Comparison of ENCODE assay signal across 14 cellular contexts in genomic region chr1:223721658-223722606, GRCh38. TPM values are rescaled to one million over a fixed set of nuclear protein-coding genes. Genes with fewer than 3 reads are reported as not detected.
DNase-seq lines count a peak whose midpoint lies in the region; ATAC-seq, FAIRE-seq and TF ChIP-seq lines count a peak whose summit lies in the region.
"Had no signal": no experiment of that assay in that cellular context is flagged by ENCODE, and none has a peak within 500 bp of the region (broad histone marks: within the 10 kb centered on the region; RNA-seq: fewer than 3 reads in every experiment).

No MANE protein-coding gene starts in this region.

- intact Hi-C loops in activated CD8-positive, alpha-beta T cell treated with anti-CD3 and anti-CD28 coated beads for 36 hours (cut with micrococcal nuclease) = no loop called here

- peaks cover 75 to 95% (median 89%) of the 10 kb centered on the region in 3 donors for H3K4me1 Mint-ChIP-seq in CD8-positive, alpha-beta memory T cell
- peaks cover 61% of the 10 kb centered on the region for H3K4me1 Mint-ChIP-seq in activated CD8-positive, alpha-beta T cell treated with anti-CD3 and anti-CD28 coated beads for 36 hours (ENCODE audit: low read depth)
- H3K4me1 Mint-ChIP-seq in neural progenitor cell = peaks cover 20% of the 10 kb centered on the region

- no peaks in the 10 kb centered on the region for H4K20me1 ChIP-seq in neural progenitor cell (ENCODE audit: low read depth)

- no peaks in the 10 kb centered on the region for H3K9me3 Mint-ChIP-seq in CD8-positive, alpha-beta memory T cell
- H3K9me3 Mint-ChIP-seq in activated CD8-positive, alpha-beta T cell treated with anti-CD3 and anti-CD28 coated beads for 36 hours = no peaks in the 10 kb centered on the region
- no peaks in the 10 kb centered on the region for H3K9me3 Mint-ChIP-seq in neural progenitor cell

- no peaks in the 10 kb centered on the region for H3K27me3 Mint-ChIP-seq in CD8-positive, alpha-beta memory T cell
- no peaks in the 10 kb centered on the region for H3K27me3 Mint-ChIP-seq in activated CD8-positive, alpha-beta T cell treated with anti-CD3 and anti-CD28 coated beads for 36 hours
- peaks cover 6% of the 10 kb centered on the region for H3K27me3 Mint-ChIP-seq in neural progenitor cell (ENCODE audit: insufficient read depth, low read depth)

- H3K27me3 ChIP-seq in CD8-positive, alpha-beta memory T cell (ENCODE audit: insufficient read depth, low read length, poor library complexity, severe bottlenecking) = no peaks in the 10 kb centered on the region
- no peaks in the 10 kb centered on the region for H3K27me3 ChIP-seq in neural progenitor cell

- peak overlapping the region in 3 of 7 donors; percentile 25 to 33 (median 32) for H3K4me3 Mint-ChIP-seq in CD8-positive, alpha-beta memory T cell
- no peak overlapping the region for H3K4me3 Mint-ChIP-seq in activated CD8-positive, alpha-beta T cell treated with anti-CD3 and anti-CD28 coated beads for 36 hours
- no peak overlapping the region for H3K4me3 Mint-ChIP-seq in neural progenitor cell

- no peak overlapping the region for H3K4me2 ChIP-seq in neural progenitor cell

- H3K4me3 ChIP-seq in CD8-positive, alpha-beta memory T cell (ENCODE audit: low read length) = no peak overlapping the region
- H3K4me3 ChIP-seq in skin epidermis = no peak overlapping the region
- no peak overlapping the region for H3K4me3 ChIP-seq in neural progenitor cell

- H3K27ac Mint-ChIP-seq in CD8-positive, alpha-beta memory T cell = peak overlapping the region; percentile 21 to 89 (median 83)
- peak overlapping the region; percentile 41 for H3K27ac Mint-ChIP-seq in activated CD8-positive, alpha-beta T cell treated with anti-CD3 and anti-CD28 coated beads for 36 hours
- H3K27ac Mint-ChIP-seq in neural progenitor cell = no peak overlapping the region

- H3F3A ChIP-seq in neural progenitor cell (ENCODE audit: low read depth) = peaks cover 17% of the 10 kb centered on the region

- no peak overlapping the region for H3K9ac ChIP-seq in neural progenitor cell

- ATAC-seq in activated CD8-positive, alpha-beta T cell treated with anti-CD3 and anti-CD28 coated beads for 36 hours = no peak
- no peak for ATAC-seq in HG03342 (IDR thresholded peaks at IDR 0.05; ENCODE audit: unreplicated experiment)

- peaks cover 49% of the 10 kb centered on the region for H3K36me3 ChIP-seq in CD8-positive, alpha-beta memory T cell (ENCODE audit: insufficient read depth, low read length)
- H3K36me3 ChIP-seq in neural progenitor cell = no peaks in the 10 kb centered on the region

- no peak for FAIRE-seq in HTR-8/SVneo (lab: Jason Lieb, UNC)
- FAIRE-seq: D721Med had no signal

- TF ChIP-seq CTCF in activated CD8-positive, alpha-beta T cell treated with anti-CD3 and anti-CD28 coated beads for 36 hours (IDR thresholded peaks at IDR 0.05) = no peak
- no peak for TF ChIP-seq CTCF in neural progenitor cell (IDR thresholded peaks at IDR 0.05)

- DNase-seq in CD8-positive, alpha-beta memory T cell = no peak
- no peak for DNase-seq in activated CD8-positive, alpha-beta T cell treated with anti-CD3 and anti-CD28 coated beads for 36 hours
- DNase-seq in fibroblast of peridontal ligament (ENCODE audit: extremely low read depth) = peak; percentile 76
- no peak for DNase-seq in neural progenitor cell (ENCODE audit: low spot score)
- no peak for DNase-seq in NCI-H345 treated with DMSO at 0.1 percent for 48 hours (lab: John Stamatoyannopoulos, UW; ENCODE audit: unreplicated experiment)
- no peak for DNase-seq in HTR-8/SVneo (ENCODE audit: insufficient read length, low spot score)
- DNase-seq: H7, Kasumi-1, left ventricle myocardium superior, NCI-H2081 treated with DMSO at 0.1 percent for 48 hours, T1000 had no signal

- peaks cover 66% of the 10 kb centered on the region for H3K4me1 ChIP-seq in CD8-positive, alpha-beta memory T cell (ENCODE audit: insufficient read depth, low read length)
- peaks cover 16% of the 10 kb centered on the region for H3K4me1 ChIP-seq in neural progenitor cell

- H3K27ac ChIP-seq in CD8-positive, alpha-beta memory T cell (ENCODE audit: low read depth, low read length) = no peak overlapping the region
- H3K27ac ChIP-seq in skin epidermis = peak overlapping the region in 17 of 21 experiments; percentile 12 to 79 (median 60)
- H3K27ac ChIP-seq in neural progenitor cell = no peak overlapping the region

- H3K36me3 Mint-ChIP-seq in CD8-positive, alpha-beta memory T cell = peaks cover 15 to 80% (median 28%) of the 10 kb centered on the region in 3 donors
- H3K36me3 Mint-ChIP-seq in activated CD8-positive, alpha-beta T cell treated with anti-CD3 and anti-CD28 coated beads for 36 hours (ENCODE audit: low read depth) = peaks cover 29% of the 10 kb centered on the region
- H3K36me3 Mint-ChIP-seq in neural progenitor cell = peaks cover 30% of the 10 kb centered on the region

- no peaks in the 10 kb centered on the region for H3K79me2 ChIP-seq in neural progenitor cell (ENCODE audit: low read depth)

- no peak overlapping the region for H2AFZ ChIP-seq in neural progenitor cell (replicated peaks)

- CTCF ChIA-PET in CD8-positive, alpha-beta memory T cell (lab: Charles Lee) = interaction anchor here (0.5 to 6.5 kb wide), 4 partner anchors 10 to 1017 kb away, joined by 3 to 94 read pairs (median 10); partner anchors contain the start of gene CAPN2
- CTCF ChIA-PET in activated CD8-positive, alpha-beta T cell treated with anti-CD3 and anti-CD28 coated beads for 36 hours (lab: Charles Lee) = interaction anchor here (0.7 to 6.6 kb wide), 3 partner anchors 10 to 28 kb away, joined by 3 to 60 read pairs (median 6); partner anchors contain the start of gene CAPN2

- H3K9me3 ChIP-seq in CD8-positive, alpha-beta memory T cell (ENCODE audit: low read length) = no peaks in the 10 kb centered on the region
- no peaks in the 10 kb centered on the region for H3K9me3 ChIP-seq in neural progenitor cell (ENCODE audit: low read depth)

- POLR2A ChIA-PET in CD8-positive, alpha-beta memory T cell (lab: Charles Lee) = interaction anchor here (0.7 to 1.3 kb wide), 2 partner anchors 10 to 577 kb away, joined by 5 to 8 read pairs; no protein-coding TSS in a partner anchor
- POLR2A ChIA-PET in activated CD8-positive, alpha-beta T cell treated with anti-CD3 and anti-CD28 coated beads for 36 hours (lab: Charles Lee) = interaction anchor here (0.6 kb wide), 1 partner anchor 16 kb away, joined by 3 read pairs; no protein-coding TSS in a partner anchor

RNA-seq across cellular contexts. Expression of gene CAPN2, which starts 9.6 kb away (rescaled TPM):
- 10 to 100 TPM; 79.8 to 82.9 TPM for total RNA-seq in CD8-positive, alpha-beta memory T cell
- 252 TPM for polyA plus RNA-seq in CD8-positive, alpha-beta memory T cell
- total RNA-seq in activated CD8-positive, alpha-beta T cell treated with anti-CD3 and anti-CD28 coated beads for 36 hours = 10 to 100 TPM; 31.5 to 33.6 TPM
- 61.7 and 64.2 TPM in 2 replicates for total RNA-seq in neural progenitor cell (ENCODE audit: low replicate concordance)

RNA-seq across cellular contexts. Expression of gene CAPN8, which starts 56.4 kb away (rescaled TPM):
- not detected for total RNA-seq in CD8-positive, alpha-beta memory T cell
- not detected for polyA plus RNA-seq in CD8-positive, alpha-beta memory T cell
- total RNA-seq in activated CD8-positive, alpha-beta T cell treated with anti-CD3 and anti-CD28 coated beads for 36 hours = not detected
- total RNA-seq in neural progenitor cell (ENCODE audit: low replicate concordance) = not detected in 2 replicates
- total RNA-seq: H7, left ventricle myocardium superior had no signal

Comparison
In these comparisons a context has a peak if more than half of its experiments do, and no peak if none do; other contexts are left out.
1. H3K27ac ChIP-seq: peak in skin epidermis (17 of 21); none in CD8-positive, alpha-beta memory T cell (single experiment) and neural progenitor cell (single experiment).